In genomic region chr9:136787690-136788400, GRCh38 we compare ENCODE assay signal across 7 cellular contexts. TPM values are rescaled to one million over a fixed set of nuclear protein-coding genes. Genes with fewer than 3 reads are reported as not detected.
A peak's percentile ranks its signal among the peaks of the same experiment; 100 is the strongest.
DNase-seq lines count a peak whose midpoint lies in the region; ATAC-seq and TF ChIP-seq lines count a peak whose summit lies in the region.

No MANE protein-coding gene starts in this region.

- DNase-seq in NCI-H1930 (lab: John Stamatoyannopoulos, UW) (peak; percentile 29 to 77), UCSD-AML1 (lab: John Stamatoyannopoulos, UW; ENCODE audit: unreplicated experiment) (peak; percentile 68), MCF 10A (ENCODE audit: unreplicated experiment) (peak; percentile 66)
- peak; percentile 43 to 55 for DNase-seq in stimulated activated CD4-positive, alpha-beta T cell treated with anti-CD3 and anti-CD28 coated beads, Interleukin-4, amount 100 ng/mL, for 4 hours

- CTCF ChIA-PET in MCF 10A (lab: Yijun Ruan, JAX), result interaction anchor here (0.6 to 3.5 kb wide), 19 partner anchors 10 to 1084 kb away, joined by 3 to 24 read pairs (median 3); partner anchors contain the start of gene SAPCD2

- H3K27ac Mint-ChIP-seq in MCF 10A (ENCODE audit: low read depth, unreplicated experiment), result no peak overlapping the region

- intact Hi-C loops in MCF 10A (cut with micrococcal nuclease), result loop anchor here (1.0 kb wide), 1 partner anchor 247 kb away; no protein-coding TSS in a partner anchor

- H3K27ac ChIP-seq in layer of hippocampus (ENCODE audit: low read depth, low read length), result peak overlapping the region; percentile 93

- H3K9me3 Mint-ChIP-seq in MCF 10A (ENCODE audit: unreplicated experiment), result no peaks in the 10 kb centered on the region

- H3K4me3 Mint-ChIP-seq in MCF 10A (ENCODE audit: unreplicated experiment), result no peak overlapping the region

- TF ChIP-seq CTCF in GM12874 (IDR thresholded peaks at IDR 0.05; ENCODE audit: insufficient read depth, low read depth, low read length), result peak; percentile 74
- peak; percentile 90 for TF ChIP-seq CTCF in MCF 10A (IDR thresholded peaks at IDR 0.05; ENCODE audit: unreplicated experiment)

- POLR2A ChIA-PET in MCF 10A (lab: Yijun Ruan, JAX), result interaction anchor here (1.3 kb wide), 1 partner anchor 20 kb away, joined by 5 read pairs; the partner anchor contains the start of gene RABL6

- peaks cover 5% of the 10 kb centered on the region for H3K4me1 Mint-ChIP-seq in MCF 10A (ENCODE audit: insufficient read depth, unreplicated experiment)

- peaks cover 8% of the 10 kb centered on the region for H3K36me3 Mint-ChIP-seq in MCF 10A (ENCODE audit: insufficient read depth, unreplicated experiment)

- H3K27me3 ChIP-seq in layer of hippocampus (ENCODE audit: control insufficient read depth, insufficient read depth, low read length), result no peaks in the 10 kb centered on the region

- BruUV-seq in MCF 10A (replicated peaks; lab: Mats Ljungman, UMichigan), result no TSS peak

- ATAC-seq in HG03175 (IDR thresholded peaks at IDR 0.05; ENCODE audit: unreplicated experiment), result no peak

- H3K27me3 Mint-ChIP-seq in MCF 10A (ENCODE audit: insufficient read depth, unreplicated experiment), result no peaks in the 10 kb centered on the region

RNA-seq across cellular contexts. Expression of gene TMEM141, which starts 3.3 kb away (rescaled TPM):
- total RNA-seq in MCF 10A (2022), result 56.0 and 70.4 TPM in 2 replicates

RNA-seq across cellular contexts. Expression of gene CCDC183, which starts 8.3 kb away (rescaled TPM):
- total RNA-seq in MCF 10A (2022), result 0.26 and 1.3 TPM in 2 replicates

RNA-seq across cellular contexts. Expression of gene RABL6, which starts 19.9 kb away (rescaled TPM):
- total RNA-seq in MCF 10A (2022), result 77.8 and 84.2 TPM in 2 replicates

RNA-seq across cellular contexts. Expression of gene LCN15, which starts 23.5 kb away (rescaled TPM):
- total RNA-seq in MCF 10A (2022), result not detected in 2 replicates

RNA-seq across cellular contexts. Expression of gene LCN8, which starts 29.8 kb away (rescaled TPM):
- total RNA-seq in MCF 10A (2022), result not detected in 2 replicates
